16 cellular contexts compared by ENCODE assay signal in genomic region chr18:22114526-22115321, GRCh38. TPM values are rescaled to one million over a fixed set of nuclear protein-coding genes. Genes with fewer than 3 reads are reported as not detected.
DNase-seq lines count a peak whose midpoint lies in the region; ATAC-seq and TF ChIP-seq lines count a peak whose summit lies in the region.
"Had no signal": no experiment of that assay in that cellular context is flagged by ENCODE, and none has a peak within 500 bp of the region (broad histone marks: within the 10 kb centered on the region; RNA-seq: fewer than 3 reads in every experiment).

No MANE protein-coding gene starts in this region.

- TF ChIP-seq CTCF in Caco-2 (IDR thresholded peaks at IDR 0.05; ENCODE audit: insufficient read depth in 1 of 2, low read depth in 1 of 2, low read length in 1 of 2, severe bottlenecking in 1 of 2, unreplicated experiment in 1 of 2) (no peak), PC-3 (conservative IDR thresholded peaks at IDR 0.05; ENCODE audit: low read depth, low read length) (no peak), epithelial cell of esophagus (IDR thresholded peaks at IDR 0.05; ENCODE audit: insufficient read depth, low read depth, low read length, missing control alignments) (no peak), mucosa of descending colon (IDR thresholded peaks at IDR 0.05) (no peak), GM10248 (IDR thresholded peaks at IDR 0.05; ENCODE audit: control extremely low read depth, extremely low read depth, low read depth, missing control alignments) (no peak)

- H3K4me1 ChIP-seq in Caco-2, result peaks cover 35% of the 10 kb centered on the region
- no peaks in the 10 kb centered on the region for H3K4me1 ChIP-seq in PC-3 (ENCODE audit: insufficient read depth, low read length)
- H3K4me1 ChIP-seq in mucosa of descending colon (ENCODE audit: low read depth), result peaks cover 19% of the 10 kb centered on the region
- H3K4me1 ChIP-seq: HAP-1 had no signal

- ATAC-seq in PC-3 (peak; percentile 69), mucosa of descending colon (peak; percentile 62), HG02759 (IDR thresholded peaks at IDR 0.05; ENCODE audit: unreplicated experiment) (no peak)

- H3K4me1 Mint-ChIP-seq in Caco-2 (ENCODE audit: low read depth, unreplicated experiment), result peaks cover 42% of the 10 kb centered on the region
- H3K4me1 Mint-ChIP-seq: CD8-positive, alpha-beta memory T cell had no signal

- H3K27me3 ChIP-seq in Caco-2 (replicated peaks; ENCODE audit: control insufficient read depth, insufficient read depth, low read length), result no peaks in the 10 kb centered on the region
- no peaks in the 10 kb centered on the region for H3K27me3 ChIP-seq in PC-3 (ENCODE audit: low read length)
- H3K27me3 ChIP-seq: BLaER1 had no signal

- no peaks in the 10 kb centered on the region for H3F3A ChIP-seq in PC-3 (ENCODE audit: low read length, unreplicated experiment)

- no peaks in the 10 kb centered on the region for H4K20me1 ChIP-seq in PC-3 (ENCODE audit: low read length)
- H4K20me1 ChIP-seq: BLaER1 had no signal

- H3K36me3 ChIP-seq in Caco-2 (ENCODE audit: control insufficient read depth, insufficient read depth, low read length) (no peaks in the 10 kb centered on the region), PC-3 (ENCODE audit: low read depth, low read length) (no peaks in the 10 kb centered on the region), mucosa of descending colon (ENCODE audit: low read depth) (no peaks in the 10 kb centered on the region)
- H3K36me3 ChIP-seq: BLaER1, HAP-1 had no signal

- H3K4me2 ChIP-seq in PC-3 (ENCODE audit: low read length), result no peak overlapping the region
- H3K4me2 ChIP-seq: BLaER1 had no signal

- BruUV-seq in Caco-2 (replicated peaks; lab: Mats Ljungman, UMichigan) (no TSS peak), PC-3 (replicated peaks; lab: Mats Ljungman, UMichigan) (no TSS peak)

- H3K9me2 ChIP-seq in PC-3 (replicated peaks; ENCODE audit: low read length), result no peaks in the 10 kb centered on the region

- H3K4me3 ChIP-seq in Caco-2 (ENCODE audit: low read depth, low read length) (no peak overlapping the region), PC-3 (ENCODE audit: low read length) (no peak overlapping the region), epithelial cell of esophagus (ENCODE audit: low read length) (no peak overlapping the region), mucosa of descending colon (no peak overlapping the region)
- H3K4me3 ChIP-seq: BLaER1, HAP-1 had no signal

- H3K9ac ChIP-seq in PC-3 (ENCODE audit: low read length), result no peak overlapping the region
- H3K9ac ChIP-seq: BLaER1 had no signal

- H3K4me3 Mint-ChIP-seq in Caco-2 (ENCODE audit: unreplicated experiment), result no peak overlapping the region
- H3K4me3 Mint-ChIP-seq: CD8-positive, alpha-beta memory T cell; HFFc6 had no signal

- H2AFZ ChIP-seq in PC-3 (ENCODE audit: low read length), result no peak overlapping the region; the same call in 1 of the 2 replicates

- H3K79me2 ChIP-seq in PC-3 (ENCODE audit: low read length), result no peaks in the 10 kb centered on the region

- no peaks in the 10 kb centered on the region for H3K9me3 Mint-ChIP-seq in Caco-2 (ENCODE audit: unreplicated experiment)
- H3K9me3 Mint-ChIP-seq: CD8-positive, alpha-beta memory T cell; HFFc6 had no signal

- no peak overlapping the region for H3K27ac ChIP-seq in PC-3 (ENCODE audit: low read length)
- H3K27ac ChIP-seq: BLaER1 had no signal

- H3K9me3 ChIP-seq in Caco-2, result no peaks in the 10 kb centered on the region
- H3K9me3 ChIP-seq in PC-3 (ENCODE audit: low read length), result no peaks in the 10 kb centered on the region
- no peaks in the 10 kb centered on the region for H3K9me3 ChIP-seq in mucosa of descending colon
- H3K9me3 ChIP-seq: BLaER1, HAP-1 had no signal

- H3K27ac Mint-ChIP-seq in Caco-2 (ENCODE audit: unreplicated experiment), result peak overlapping the region; percentile 84
- H3K27ac Mint-ChIP-seq: HFFc6 had no signal

- H3K36me3 Mint-ChIP-seq in Caco-2 (ENCODE audit: insufficient read depth, unreplicated experiment), result no peaks in the 10 kb centered on the region
- H3K36me3 Mint-ChIP-seq: CD8-positive, alpha-beta memory T cell had no signal

- CTCF ChIA-PET in Caco-2 (lab: Charles Lee) (no interaction called here), PC-3 (lab: Charles Lee) (no interaction called here), GM10248 (lab: Yijun Ruan, JAX) (no interaction called here)

- no peaks in the 10 kb centered on the region for H3K27me3 Mint-ChIP-seq in Caco-2 (ENCODE audit: insufficient read depth, unreplicated experiment)

- POLR2A ChIA-PET in Caco-2 (lab: Charles Lee), result interaction anchor here (1.6 kb wide), 1 partner anchor 49 kb away, joined by 3 read pairs; no protein-coding TSS in a partner anchor
- POLR2A ChIA-PET in PC-3 (lab: Charles Lee; ENCODE audit: unreplicated experiment), result no interaction called here
- POLR2A ChIA-PET in GM10248 (lab: Yijun Ruan, JAX), result no interaction called here

- intact Hi-C loops in Caco-2 (cut with micrococcal nuclease; ENCODE audit: unreplicated experiment), result loop anchor here (2.0 kb wide), 1 partner anchor 14 kb away; no protein-coding TSS in a partner anchor
- intact Hi-C loops in PC-3 (cut with micrococcal nuclease), result loop anchor here (5.0 kb wide), 1 partner anchor 583 kb away; no protein-coding TSS in a partner anchor
- intact Hi-C loops in mucosa of descending colon (cut with DNase I, micrococcal nuclease), result no loop called here

- no peak for DNase-seq in Caco-2
- DNase-seq in PC-3, result peak; percentile 46
- DNase-seq in epithelial cell of esophagus (ENCODE audit: low read depth), result peak; percentile 29
- peak in 1 of 3 donors; percentile 30 for DNase-seq in mucosa of descending colon
- DNase-seq in NOMO-1 treated with dmso at 0.1 percent for 144 hours (lab: John Stamatoyannopoulos, UW; ENCODE audit: unreplicated experiment), result no peak
- DNase-seq in GM10248 (ENCODE audit: extremely low spot score), result no peak
- no peak for DNase-seq in GM19238 (ENCODE audit: insufficient read length, low spot score)
- DNase-seq: 8988T; AML-193; CD8-positive, alpha-beta memory T cell; DMS 273 treated with DMSO at 0.1 percent for 48 hours; DMS79; HFFc6 had no signal

RNA-seq across cellular contexts. Expression of gene GATA6, which starts 54.7 kb away (rescaled TPM):
- total RNA-seq in Caco-2 (2022) (124 and 136 TPM in 2 replicates), PC-3 (2014; rRNA removed) (19.4 and 24.1 TPM in 2 replicates), mucosa of descending colon (10 to 100 TPM; 21.9 to 58.8 (median 43.3) TPM)

Comparison
In these comparisons a context has a peak if more than half of its experiments do, and no peak if none do; other contexts are left out.
1. DNase-seq: peak in PC-3 (single experiment) and epithelial cell of esophagus (single experiment); none in Caco-2 (0 of 2), NOMO-1 treated with dmso at 0.1 percent for 144 hours (single experiment), GM10248 (single experiment) and GM19238 (single experiment).
2. intact Hi-C loops: an anchor here in Caco-2 (2.0 kb wide) and PC-3 (5.0 kb wide); none called in mucosa of descending colon.